Comparison of ENCODE assay signal across 1 cellular context in the genomic region with DNA sequence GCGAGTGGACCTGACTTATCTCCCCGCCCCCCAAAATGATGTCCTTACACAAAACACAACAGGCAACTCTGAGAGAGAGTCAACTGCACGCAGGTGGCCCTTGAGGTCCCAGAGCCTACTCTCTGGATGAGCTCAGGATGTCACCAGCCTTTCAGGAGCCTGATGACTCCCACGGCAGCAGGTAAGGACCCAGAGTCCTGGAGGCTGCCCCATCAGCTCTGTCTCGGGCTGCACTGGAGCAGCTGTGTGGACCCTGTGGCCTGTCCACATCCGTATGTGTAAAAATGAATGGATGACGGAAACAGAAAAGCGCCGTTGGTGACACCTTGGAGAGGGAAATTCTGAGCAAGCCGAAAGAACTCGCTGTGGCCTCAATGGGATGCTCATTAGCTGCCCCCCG.
TF ChIP-seq lines count a peak whose summit lies in the region.

No MANE protein-coding gene starts in this region.

TF ChIP-seq in GM23338, 12 proteins besides CTCF, POLR2A, EP300 and RAD21:
- TF ChIP-seq, protein P1, sequence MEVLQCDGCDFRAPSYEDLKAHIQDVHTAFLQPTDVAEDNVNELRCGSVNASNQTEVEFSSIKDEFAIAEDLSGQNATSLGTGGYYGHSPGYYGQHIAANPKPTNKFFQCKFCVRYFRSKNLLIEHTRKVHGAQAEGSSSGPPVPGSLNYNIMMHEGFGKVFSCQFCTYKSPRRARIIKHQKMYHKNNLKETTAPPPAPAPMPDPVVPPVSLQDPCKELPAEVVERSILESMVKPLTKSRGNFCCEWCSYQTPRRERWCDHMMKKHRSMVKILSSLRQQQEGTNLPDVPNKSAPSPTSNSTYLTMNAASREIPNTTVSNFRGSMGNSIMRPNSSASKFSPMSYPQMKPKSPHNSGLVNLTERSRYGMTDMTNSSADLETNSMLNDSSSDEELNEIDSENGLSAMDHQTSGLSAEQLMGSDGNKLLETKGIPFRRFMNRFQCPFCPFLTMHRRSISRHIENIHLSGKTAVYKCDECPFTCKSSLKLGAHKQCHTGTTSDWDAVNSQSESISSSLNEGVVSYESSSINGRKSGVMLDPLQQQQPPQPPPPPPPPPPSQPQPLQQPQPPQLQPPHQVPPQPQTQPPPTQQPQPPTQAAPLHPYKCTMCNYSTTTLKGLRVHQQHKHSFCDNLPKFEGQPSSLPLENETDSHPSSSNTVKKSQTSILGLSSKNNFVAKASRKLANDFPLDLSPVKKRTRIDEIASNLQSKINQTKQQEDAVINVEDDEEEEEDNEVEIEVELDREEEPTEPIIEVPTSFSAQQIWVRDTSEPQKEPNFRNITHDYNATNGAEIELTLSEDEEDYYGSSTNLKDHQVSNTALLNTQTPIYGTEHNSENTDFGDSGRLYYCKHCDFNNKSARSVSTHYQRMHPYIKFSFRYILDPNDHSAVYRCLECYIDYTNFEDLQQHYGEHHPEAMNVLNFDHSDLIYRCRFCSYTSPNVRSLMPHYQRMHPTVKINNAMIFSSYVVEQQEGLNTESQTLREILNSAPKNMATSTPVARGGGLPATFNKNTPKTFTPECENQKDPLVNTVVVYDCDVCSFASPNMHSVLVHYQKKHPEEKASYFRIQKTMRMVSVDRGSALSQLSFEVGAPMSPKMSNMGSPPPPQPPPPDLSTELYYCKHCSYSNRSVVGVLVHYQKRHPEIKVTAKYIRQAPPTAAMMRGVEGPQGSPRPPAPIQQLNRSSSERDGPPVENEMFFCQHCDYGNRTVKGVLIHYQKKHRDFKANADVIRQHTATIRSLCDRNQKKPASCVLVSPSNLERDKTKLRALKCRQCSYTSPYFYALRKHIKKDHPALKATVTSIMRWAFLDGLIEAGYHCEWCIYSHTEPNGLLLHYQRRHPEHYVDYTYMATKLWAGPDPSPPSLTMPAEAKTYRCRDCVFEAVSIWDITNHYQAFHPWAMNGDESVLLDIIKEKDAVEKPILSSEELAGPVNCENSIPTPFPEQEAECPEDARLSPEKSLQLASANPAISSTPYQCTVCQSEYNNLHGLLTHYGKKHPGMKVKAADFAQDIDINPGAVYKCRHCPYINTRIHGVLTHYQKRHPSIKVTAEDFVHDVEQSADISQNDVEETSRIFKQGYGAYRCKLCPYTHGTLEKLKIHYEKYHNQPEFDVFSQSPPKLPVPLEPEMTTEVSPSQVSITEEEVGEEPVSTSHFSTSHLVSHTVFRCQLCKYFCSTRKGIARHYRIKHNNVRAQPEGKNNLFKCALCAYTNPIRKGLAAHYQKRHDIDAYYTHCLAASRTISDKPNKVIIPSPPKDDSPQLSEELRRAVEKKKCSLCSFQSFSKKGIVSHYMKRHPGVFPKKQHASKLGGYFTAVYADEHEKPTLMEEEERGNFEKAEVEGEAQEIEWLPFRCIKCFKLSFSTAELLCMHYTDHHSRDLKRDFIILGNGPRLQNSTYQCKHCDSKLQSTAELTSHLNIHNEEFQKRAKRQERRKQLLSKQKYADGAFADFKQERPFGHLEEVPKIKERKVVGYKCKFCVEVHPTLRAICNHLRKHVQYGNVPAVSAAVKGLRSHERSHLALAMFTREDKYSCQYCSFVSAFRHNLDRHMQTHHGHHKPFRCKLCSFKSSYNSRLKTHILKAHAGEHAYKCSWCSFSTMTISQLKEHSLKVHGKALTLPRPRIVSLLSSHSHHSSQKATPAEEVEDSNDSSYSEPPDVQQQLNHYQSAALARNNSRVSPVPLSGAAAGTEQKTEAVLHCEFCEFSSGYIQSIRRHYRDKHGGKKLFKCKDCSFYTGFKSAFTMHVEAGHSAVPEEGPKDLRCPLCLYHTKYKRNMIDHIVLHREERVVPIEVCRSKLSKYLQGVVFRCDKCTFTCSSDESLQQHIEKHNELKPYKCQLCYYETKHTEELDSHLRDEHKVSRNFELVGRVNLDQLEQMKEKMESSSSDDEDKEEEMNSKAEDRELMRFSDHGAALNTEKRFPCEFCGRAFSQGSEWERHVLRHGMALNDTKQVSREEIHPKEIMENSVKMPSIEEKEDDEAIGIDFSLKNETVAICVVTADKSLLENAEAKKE (CRISPR knock-in tag; IDR thresholded peaks at IDR 0.05), result no peak
- TF ChIP-seq ZNF114 (CRISPR knock-in tag; IDR thresholded peaks at IDR 0.05) (no peak), NANOG (IDR thresholded peaks at IDR 0.05; ENCODE audit: borderline replicate concordance) (no peak), JUNB (IDR thresholded peaks at IDR 0.05; ENCODE audit: unreplicated experiment) (no peak), EZH2phosphoT487 (IDR thresholded peaks at IDR 0.05; ENCODE audit: unreplicated experiment) (no peak), EZH2 (IDR thresholded peaks at IDR 0.05; ENCODE audit: low read depth, unreplicated experiment) (no peak), ZNF331 (CRISPR knock-in tag; IDR thresholded peaks at IDR 0.05; ENCODE audit: low read depth) (no peak), POLR2AphosphoS5 (IDR thresholded peaks at IDR 0.05; ENCODE audit: low read depth) (no peak), ETS1 (IDR thresholded peaks at IDR 0.05) (no peak), STAT1 (IDR thresholded peaks at IDR 0.05; ENCODE audit: unreplicated experiment) (no peak), CREB1 (CRISPR knock-in tag; IDR thresholded peaks at IDR 0.05; ENCODE audit: low read depth) (no peak)
- TF ChIP-seq, protein P2, sequence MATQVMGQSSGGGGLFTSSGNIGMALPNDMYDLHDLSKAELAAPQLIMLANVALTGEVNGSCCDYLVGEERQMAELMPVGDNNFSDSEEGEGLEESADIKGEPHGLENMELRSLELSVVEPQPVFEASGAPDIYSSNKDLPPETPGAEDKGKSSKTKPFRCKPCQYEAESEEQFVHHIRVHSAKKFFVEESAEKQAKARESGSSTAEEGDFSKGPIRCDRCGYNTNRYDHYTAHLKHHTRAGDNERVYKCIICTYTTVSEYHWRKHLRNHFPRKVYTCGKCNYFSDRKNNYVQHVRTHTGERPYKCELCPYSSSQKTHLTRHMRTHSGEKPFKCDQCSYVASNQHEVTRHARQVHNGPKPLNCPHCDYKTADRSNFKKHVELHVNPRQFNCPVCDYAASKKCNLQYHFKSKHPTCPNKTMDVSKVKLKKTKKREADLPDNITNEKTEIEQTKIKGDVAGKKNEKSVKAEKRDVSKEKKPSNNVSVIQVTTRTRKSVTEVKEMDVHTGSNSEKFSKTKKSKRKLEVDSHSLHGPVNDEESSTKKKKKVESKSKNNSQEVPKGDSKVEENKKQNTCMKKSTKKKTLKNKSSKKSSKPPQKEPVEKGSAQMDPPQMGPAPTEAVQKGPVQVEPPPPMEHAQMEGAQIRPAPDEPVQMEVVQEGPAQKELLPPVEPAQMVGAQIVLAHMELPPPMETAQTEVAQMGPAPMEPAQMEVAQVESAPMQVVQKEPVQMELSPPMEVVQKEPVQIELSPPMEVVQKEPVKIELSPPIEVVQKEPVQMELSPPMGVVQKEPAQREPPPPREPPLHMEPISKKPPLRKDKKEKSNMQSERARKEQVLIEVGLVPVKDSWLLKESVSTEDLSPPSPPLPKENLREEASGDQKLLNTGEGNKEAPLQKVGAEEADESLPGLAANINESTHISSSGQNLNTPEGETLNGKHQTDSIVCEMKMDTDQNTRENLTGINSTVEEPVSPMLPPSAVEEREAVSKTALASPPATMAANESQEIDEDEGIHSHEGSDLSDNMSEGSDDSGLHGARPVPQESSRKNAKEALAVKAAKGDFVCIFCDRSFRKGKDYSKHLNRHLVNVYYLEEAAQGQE (IDR thresholded peaks at IDR 0.05; ENCODE audit: unreplicated experiment), result no peak
